ENCODE assay signal across 7 cellular contexts in genomic region chr4:77433102-77433733, GRCh38.
DNase-seq lines count a peak whose midpoint lies in the region; ATAC-seq, FAIRE-seq and TF ChIP-seq lines count a peak whose summit lies in the region.

No MANE protein-coding gene starts in this region.

- H3K4me2 ChIP-seq in keratinocyte (ENCODE audit: control insufficient read depth, extremely low read depth, insufficient read depth, low read depth, low read length) = no peak overlapping the region

- in situ Hi-C loops in brain microvascular endothelial cell (cut with HindIII; ENCODE audit: low pct_ligation_motif_present, low sequenced_read_pairs) = no loop called here

- peak; percentile 76 for ATAC-seq in GM19438 (IDR thresholded peaks at IDR 0.05; ENCODE audit: low read depth, unreplicated experiment)
- ATAC-seq in HG03558 (IDR thresholded peaks at IDR 0.05; ENCODE audit: extremely low read depth, unreplicated experiment) = peak; percentile 67

- H3K9me1 ChIP-seq in keratinocyte (ENCODE audit: control insufficient read depth, extremely low read depth, insufficient read depth, low read length) = no peaks in the 10 kb centered on the region

- DNase-seq in Daoy (ENCODE audit: low read depth) (peak; percentile 4), NOMO-1 (lab: John Stamatoyannopoulos, UW; ENCODE audit: unreplicated experiment in 2 of 2) (peak; percentile 21 to 64), brain microvascular endothelial cell (peak; percentile 51), keratinocyte (ENCODE audit: low read depth, low spot score) (no peak), suprapubic skin (ENCODE audit: low spot score in 2 of 2) (no peak)

- no peak overlapping the region for H3K9ac ChIP-seq in keratinocyte (ENCODE audit: control insufficient read depth, extremely low read depth, insufficient read depth, low read length)

- H3K36me3 ChIP-seq in brain microvascular endothelial cell (replicated peaks) (no peaks in the 10 kb centered on the region), keratinocyte (ENCODE audit: control insufficient read depth in 2 of 2, extremely low read depth in 1 of 2, insufficient read depth in 2 of 2, low read length in 2 of 2) (no peaks in the 10 kb centered on the region), suprapubic skin (no peaks in the 10 kb centered on the region)

- dilution Hi-C loops in keratinocyte (cut with MboI; ENCODE audit: extremely low pct_ligation_motif_present, low sequenced_read_pairs) = no loop called here

- no peak for TF ChIP-seq POLR2A in suprapubic skin (IDR thresholded peaks at IDR 0.05)

- 0% methylated on average over 2 of the region's 2 CpGs for WGBS in suprapubic skin

- FAIRE-seq in keratinocyte (lab: Jason Lieb, UNC) = peak; percentile 67

- H3K4me1 ChIP-seq in keratinocyte (ENCODE audit: control insufficient read depth, extremely low read depth, insufficient read depth, low read length) (no peaks in the 10 kb centered on the region), suprapubic skin (peaks cover 9% of the 10 kb centered on the region)

- H3K27ac ChIP-seq in brain microvascular endothelial cell = no peak overlapping the region
- no peak overlapping the region for H3K27ac ChIP-seq in keratinocyte (ENCODE audit: control insufficient read depth, insufficient read depth, low read length)
- H3K27ac ChIP-seq in suprapubic skin = no peak overlapping the region

- no peak overlapping the region for H3K4me3 ChIP-seq in brain microvascular endothelial cell (ENCODE audit: low read depth, low read length)
- no peak overlapping the region for H3K4me3 ChIP-seq in keratinocyte (ENCODE audit: control insufficient read depth in 2 of 3, extremely low read depth in 1 of 3, insufficient read depth in 2 of 3, low read depth in 1 of 3, low read length in 3 of 3)
- H3K4me3 ChIP-seq in suprapubic skin = no peak overlapping the region

- H3K9me3 ChIP-seq in keratinocyte (ENCODE audit: control insufficient read depth, low read depth, low read length) (no peaks in the 10 kb centered on the region), suprapubic skin (no peaks in the 10 kb centered on the region)

- H2AFZ ChIP-seq in keratinocyte (ENCODE audit: control insufficient read depth, low read length) = no peak overlapping the region

- H3K79me2 ChIP-seq in keratinocyte (ENCODE audit: control insufficient read depth, insufficient read depth, low read length) = no peaks in the 10 kb centered on the region

- TF ChIP-seq EP300 in suprapubic skin (IDR thresholded peaks at IDR 0.05) = no peak

- TF ChIP-seq CTCF in brain microvascular endothelial cell (IDR thresholded peaks at IDR 0.05; ENCODE audit: low read depth, low read length, missing control alignments) = peak; percentile 64
- TF ChIP-seq CTCF in keratinocyte (optimal IDR thresholded peaks at IDR 0.05 in 1 of 3, IDR thresholded peaks at IDR 0.05 in 1 of 3, conservative IDR thresholded peaks at IDR 0.05 in 1 of 3; ENCODE audit: extremely low read depth in 1 of 3, insufficient read depth in 2 of 3, low read length in 3 of 3) = peak; percentile 50 to 53 (median 52)
- TF ChIP-seq CTCF in suprapubic skin (IDR thresholded peaks at IDR 0.05) = peak; percentile 8 to 36

- no peaks in the 10 kb centered on the region for H4K20me1 ChIP-seq in keratinocyte (ENCODE audit: control insufficient read depth, extremely low read depth, insufficient read depth, low read length)

- H3K27me3 ChIP-seq in brain microvascular endothelial cell (replicated peaks) (no peaks in the 10 kb centered on the region), keratinocyte (ENCODE audit: control insufficient read depth, extremely low read depth, insufficient read depth, low read length) (peaks cover 6% of the 10 kb centered on the region), suprapubic skin (no peaks in the 10 kb centered on the region)

Comparison
In these comparisons a context has a peak if more than half of its experiments do, and no peak if none do; other contexts are left out.
1. DNase-seq: peak in Daoy (single experiment), NOMO-1 (2 of 2) and brain microvascular endothelial cell (single experiment); none in keratinocyte (single experiment) and suprapubic skin (0 of 2).
2. Peak in every context shown above with its lines, with median percentiles within 50 percentile points of each other: CTCF ChIP-seq.